ENCODE assay signal across 11 cellular contexts in the genomic region with DNA sequence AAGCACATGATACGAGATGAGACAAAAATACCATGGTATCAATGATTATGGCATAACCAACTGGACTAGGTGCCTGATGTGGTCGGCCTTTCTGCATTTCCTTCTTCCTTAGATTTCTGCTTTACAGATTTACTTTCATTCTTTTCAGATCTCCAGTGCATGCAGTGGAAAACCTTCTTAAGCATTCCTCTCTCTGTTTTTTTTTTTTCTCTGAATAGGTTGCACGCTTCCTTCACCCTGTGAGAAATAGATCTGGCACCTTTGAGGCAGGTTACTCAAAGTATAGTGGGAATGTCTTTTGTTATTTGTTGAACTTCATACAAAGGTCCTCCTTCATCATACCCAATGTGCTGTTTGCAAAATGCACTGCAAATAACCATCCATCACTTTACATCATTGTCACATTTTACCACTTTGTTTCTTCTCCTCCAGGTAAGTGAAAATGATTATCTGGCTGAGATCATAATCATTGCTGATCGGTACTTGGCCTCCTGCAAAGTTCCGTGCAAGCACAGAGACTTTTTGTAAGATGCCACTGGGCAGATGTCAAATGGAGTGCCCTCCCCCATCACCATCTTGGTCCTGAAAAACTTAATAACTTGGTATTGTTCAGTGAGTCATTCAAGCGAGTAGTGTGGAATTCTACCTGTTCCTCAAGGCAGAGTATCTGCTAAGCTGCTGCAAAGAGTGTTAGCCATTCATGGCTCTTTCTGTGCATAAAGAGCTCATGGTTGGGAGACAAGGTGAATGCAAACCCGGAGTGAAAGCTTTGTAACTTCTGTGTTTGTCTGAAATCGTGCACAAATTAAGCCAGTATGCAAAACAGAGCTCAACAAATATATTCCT. TPM values are rescaled to one million over a fixed set of nuclear protein-coding genes. Genes with fewer than 3 reads are reported as not detected.
DNase-seq lines count a peak whose midpoint lies in the region; ATAC-seq and TF ChIP-seq lines count a peak whose summit lies in the region.
"Had no signal": no experiment of that assay in that cellular context is flagged by ENCODE, and none has a peak within 500 bp of the region (broad histone marks: within the 10 kb centered on the region; RNA-seq: fewer than 3 reads in every experiment).

No MANE protein-coding gene starts in this region.

- H3K4me1 Mint-ChIP-seq in nephron progenitor cell (peaks cover 57% of the 10 kb centered on the region), immature natural killer cell (no peaks in the 10 kb centered on the region)

- no peak for TF ChIP-seq CTCF in nephron progenitor cell (IDR thresholded peaks at IDR 0.05)

- H3K36me3 Mint-ChIP-seq in nephron progenitor cell (ENCODE audit: low read depth) (peaks cover 3% of the 10 kb centered on the region), immature natural killer cell (peaks cover 0 to 4% (median 0%) of the 10 kb centered on the region in 3 donors)

- ATAC-seq in GM19023 (IDR thresholded peaks at IDR 0.05; ENCODE audit: unreplicated experiment) (peak; percentile 65), HG02610 (IDR thresholded peaks at IDR 0.05; ENCODE audit: unreplicated experiment) (peak; percentile 48), HG03460 (IDR thresholded peaks at IDR 0.05; ENCODE audit: unreplicated experiment) (peak; percentile 53)

- no peak for DNase-seq in nephron progenitor cell
- no peak for DNase-seq in NCI-H446 treated with DMSO at 0.1 percent for 48 hours (lab: John Stamatoyannopoulos, UW)
- DNase-seq in central memory CD4-positive, alpha-beta T cell, result no peak
- no peak for DNase-seq in immature natural killer cell
- no peak for DNase-seq in dedifferentiated amniotic fluid mesenchymal stem cell (ENCODE audit: extremely low spot score)
- DNase-seq: activated CD4-positive, alpha-beta T cell treated with anti-CD3 and anti-CD28 coated beads for 48 hours; NCI-H1436; Right ventricle myocardium superior had no signal

- H3K27ac Mint-ChIP-seq in nephron progenitor cell (peak overlapping the region; percentile 99), immature natural killer cell (no peak overlapping the region)

- H3K27me3 Mint-ChIP-seq in nephron progenitor cell (ENCODE audit: low read depth, poor library complexity), result no peaks in the 10 kb centered on the region
- peaks cover 0 to 1% (median 0%) of the 10 kb centered on the region in 3 donors for H3K27me3 Mint-ChIP-seq in immature natural killer cell (ENCODE audit: low read depth in 3 of 3)

- peaks cover 24% of the 10 kb centered on the region for H3K9me3 Mint-ChIP-seq in nephron progenitor cell
- H3K9me3 Mint-ChIP-seq in immature natural killer cell, result peaks cover 0 to 11% (median 5%) of the 10 kb centered on the region in 6 donors

- H3K4me3 Mint-ChIP-seq in nephron progenitor cell (peak overlapping the region; percentile 18), immature natural killer cell (no peak overlapping the region)

RNA-seq across cellular contexts. Expression of a gene that starts 30.0 kb away (rescaled TPM):
- under 1 TPM in 1 of 3 donors, not detected in 2; 0.07 TPM for polyA plus RNA-seq in immature natural killer cell
